10 cellular contexts compared by ENCODE assay signal in genomic region chrX:39475372-39475771, GRCh38.
"Had no signal": no experiment of that assay in that cellular context is flagged by ENCODE, and none has a peak within 500 bp of the region (broad histone marks: within the 10 kb centered on the region; RNA-seq: fewer than 3 reads in every experiment).

No MANE protein-coding gene starts in this region.

- H3K4me3 ChIP-seq: mucosa of descending colon, upper lobe of left lung had no signal

- H3K36me3 ChIP-seq: upper lobe of left lung had no signal

- DNase-seq: activated naive CD4-positive, alpha-beta T cell treated with anti-CD3 and anti-CD28 coated beads, Interleukin-2, amount 10 ng/mL, durations not matched to agents 7 days and 5 days; central memory CD4-positive, alpha-beta T cell; cortex of kidney; hypothalamus; left cardiac atrium; mucosa of descending colon; natural killer cell; stimulated activated CD4-positive, alpha-beta T cell treated with anti-CD3 and anti-CD28 coated beads, Interleukin-4, amount 100 ng/mL, for 1 hour; T-helper 2 cell; upper lobe of left lung had no signal

- H3K27me3 ChIP-seq: upper lobe of left lung had no signal

- H3K9me3 ChIP-seq: mucosa of descending colon, upper lobe of left lung had no signal

- H3K27ac ChIP-seq: upper lobe of left lung had no signal

- ATAC-seq: left cardiac atrium, mucosa of descending colon, natural killer cell had no signal
